Comparison of ENCODE assay signal across 1 cellular context in the genomic region with DNA sequence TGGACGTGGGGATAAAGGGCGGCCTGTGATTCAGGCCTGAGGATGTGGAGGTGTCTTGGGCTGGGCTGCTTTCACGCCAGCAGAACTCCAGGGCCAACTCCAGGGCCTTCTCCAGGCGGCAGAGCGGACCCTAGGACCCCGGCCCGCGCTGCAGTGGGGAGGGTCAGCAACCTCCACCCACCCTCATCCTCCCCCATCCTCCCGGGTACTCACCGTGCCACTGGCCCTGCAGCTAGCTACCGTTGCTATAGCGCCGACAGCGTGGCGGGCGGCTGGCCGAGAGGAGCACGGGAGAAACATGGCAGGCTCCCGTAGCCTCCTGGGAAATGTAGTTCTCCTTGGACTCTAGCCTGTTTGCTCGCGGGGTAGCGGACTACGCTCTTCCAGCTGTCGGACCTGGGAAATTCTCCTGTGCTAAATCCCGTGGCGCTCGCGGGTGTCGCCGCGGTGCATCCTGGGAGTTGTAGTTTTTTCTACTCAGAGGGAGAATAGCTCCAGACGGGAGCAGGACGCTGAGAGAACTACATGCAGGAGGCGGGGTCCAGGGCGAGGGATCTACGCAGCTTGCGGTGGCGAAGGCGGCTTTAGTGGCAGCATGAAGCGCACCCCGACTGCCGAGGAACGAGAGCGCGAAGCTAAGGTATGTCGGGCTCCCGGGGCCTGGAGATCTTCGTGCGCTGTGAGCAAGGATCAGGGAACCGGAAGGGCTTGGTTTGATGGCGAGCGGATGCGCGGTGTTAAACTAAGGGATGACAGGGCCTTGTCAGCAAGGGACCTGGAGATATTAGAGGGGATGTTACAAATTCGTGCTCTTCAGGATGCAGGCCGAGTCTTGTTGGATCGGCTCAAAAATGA.
TF ChIP-seq lines count a peak whose summit lies in the region.

TSS of gene FTO (plus strand) at position 567 of the 855 bp plus-strand sequence.
TSS of gene RPGRIP1L (minus strand) at position 270 of the 855 bp plus-strand sequence. CDS start 3,136 bp downstream, outside the sequence.

TF ChIP-seq in HepG2, 621 proteins besides CTCF, POLR2A, EP300 and RAD21 (continued from another document and continues in another):
- TF ChIP-seq, protein P1, sequence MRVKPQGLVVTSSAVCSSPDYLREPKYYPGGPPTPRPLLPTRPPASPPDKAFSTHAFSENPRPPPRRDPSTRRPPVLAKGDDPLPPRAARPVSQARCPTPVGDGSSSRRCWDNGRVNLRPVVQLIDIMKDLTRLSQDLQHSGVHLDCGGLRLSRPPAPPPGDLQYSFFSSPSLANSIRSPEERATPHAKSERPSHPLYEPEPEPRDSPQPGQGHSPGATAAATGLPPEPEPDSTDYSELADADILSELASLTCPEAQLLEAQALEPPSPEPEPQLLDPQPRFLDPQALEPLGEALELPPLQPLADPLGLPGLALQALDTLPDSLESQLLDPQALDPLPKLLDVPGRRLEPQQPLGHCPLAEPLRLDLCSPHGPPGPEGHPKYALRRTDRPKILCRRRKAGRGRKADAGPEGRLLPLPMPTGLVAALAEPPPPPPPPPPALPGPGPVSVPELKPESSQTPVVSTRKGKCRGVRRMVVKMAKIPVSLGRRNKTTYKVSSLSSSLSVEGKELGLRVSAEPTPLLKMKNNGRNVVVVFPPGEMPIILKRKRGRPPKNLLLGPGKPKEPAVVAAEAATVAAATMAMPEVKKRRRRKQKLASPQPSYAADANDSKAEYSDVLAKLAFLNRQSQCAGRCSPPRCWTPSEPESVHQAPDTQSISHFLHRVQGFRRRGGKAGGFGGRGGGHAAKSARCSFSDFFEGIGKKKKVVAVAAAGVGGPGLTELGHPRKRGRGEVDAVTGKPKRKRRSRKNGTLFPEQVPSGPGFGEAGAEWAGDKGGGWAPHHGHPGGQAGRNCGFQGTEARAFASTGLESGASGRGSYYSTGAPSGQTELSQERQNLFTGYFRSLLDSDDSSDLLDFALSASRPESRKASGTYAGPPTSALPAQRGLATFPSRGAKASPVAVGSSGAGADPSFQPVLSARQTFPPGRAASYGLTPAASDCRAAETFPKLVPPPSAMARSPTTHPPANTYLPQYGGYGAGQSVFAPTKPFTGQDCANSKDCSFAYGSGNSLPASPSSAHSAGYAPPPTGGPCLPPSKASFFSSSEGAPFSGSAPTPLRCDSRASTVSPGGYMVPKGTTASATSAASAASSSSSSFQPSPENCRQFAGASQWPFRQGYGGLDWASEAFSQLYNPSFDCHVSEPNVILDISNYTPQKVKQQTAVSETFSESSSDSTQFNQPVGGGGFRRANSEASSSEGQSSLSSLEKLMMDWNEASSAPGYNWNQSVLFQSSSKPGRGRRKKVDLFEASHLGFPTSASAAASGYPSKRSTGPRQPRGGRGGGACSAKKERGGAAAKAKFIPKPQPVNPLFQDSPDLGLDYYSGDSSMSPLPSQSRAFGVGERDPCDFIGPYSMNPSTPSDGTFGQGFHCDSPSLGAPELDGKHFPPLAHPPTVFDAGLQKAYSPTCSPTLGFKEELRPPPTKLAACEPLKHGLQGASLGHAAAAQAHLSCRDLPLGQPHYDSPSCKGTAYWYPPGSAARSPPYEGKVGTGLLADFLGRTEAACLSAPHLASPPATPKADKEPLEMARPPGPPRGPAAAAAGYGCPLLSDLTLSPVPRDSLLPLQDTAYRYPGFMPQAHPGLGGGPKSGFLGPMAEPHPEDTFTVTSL (CRISPR knock-in tag; IDR thresholded peaks at IDR 0.05; ENCODE audit: borderline replicate concordance), result peak; percentile 65; the same call in 1 of the 2 replicates
- TF ChIP-seq ZNF484 (CRISPR knock-in tag; IDR thresholded peaks at IDR 0.05; ENCODE audit: borderline replicate concordance, low read depth), result no peak
- TF ChIP-seq MAFK (conservative IDR thresholded peaks at IDR 0.05 in 1 of 2, IDR thresholded peaks at IDR 0.05 in 1 of 2; ENCODE audit: low read length in 2 of 2), result peak in 1 of 2 experiments; percentile 7; a peak in 1 of 4 replicates
- TF ChIP-seq GLI4 (CRISPR knock-in tag; IDR thresholded peaks at IDR 0.05; ENCODE audit: borderline replicate concordance), result no peak
- TF ChIP-seq, protein P2, sequence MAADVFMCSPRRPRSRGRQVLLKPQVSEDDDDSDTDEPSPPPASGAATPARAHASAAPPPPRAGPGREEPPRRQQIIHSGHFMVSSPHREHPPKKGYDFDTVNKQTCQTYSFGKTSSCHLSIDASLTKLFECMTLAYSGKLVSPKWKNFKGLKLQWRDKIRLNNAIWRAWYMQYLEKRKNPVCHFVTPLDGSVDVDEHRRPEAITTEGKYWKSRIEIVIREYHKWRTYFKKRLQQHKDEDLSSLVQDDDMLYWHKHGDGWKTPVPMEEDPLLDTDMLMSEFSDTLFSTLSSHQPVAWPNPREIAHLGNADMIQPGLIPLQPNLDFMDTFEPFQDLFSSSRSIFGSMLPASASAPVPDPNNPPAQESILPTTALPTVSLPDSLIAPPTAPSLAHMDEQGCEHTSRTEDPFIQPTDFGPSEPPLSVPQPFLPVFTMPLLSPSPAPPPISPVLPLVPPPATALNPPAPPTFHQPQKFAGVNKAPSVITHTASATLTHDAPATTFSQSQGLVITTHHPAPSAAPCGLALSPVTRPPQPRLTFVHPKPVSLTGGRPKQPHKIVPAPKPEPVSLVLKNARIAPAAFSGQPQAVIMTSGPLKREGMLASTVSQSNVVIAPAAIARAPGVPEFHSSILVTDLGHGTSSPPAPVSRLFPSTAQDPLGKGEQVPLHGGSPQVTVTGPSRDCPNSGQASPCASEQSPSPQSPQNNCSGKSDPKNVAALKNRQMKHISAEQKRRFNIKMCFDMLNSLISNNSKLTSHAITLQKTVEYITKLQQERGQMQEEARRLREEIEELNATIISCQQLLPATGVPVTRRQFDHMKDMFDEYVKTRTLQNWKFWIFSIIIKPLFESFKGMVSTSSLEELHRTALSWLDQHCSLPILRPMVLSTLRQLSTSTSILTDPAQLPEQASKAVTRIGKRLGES (CRISPR knock-in tag; IDR thresholded peaks at IDR 0.05; ENCODE audit: borderline replicate concordance), result no peak
- TF ChIP-seq CENPBD1 (CRISPR knock-in tag; IDR thresholded peaks at IDR 0.05; ENCODE audit: borderline replicate concordance, low read depth), result no peak
- peak; percentile 87 for TF ChIP-seq DR1 (CRISPR knock-in tag; IDR thresholded peaks at IDR 0.05)
- no peak; the same call in 1 of the 2 replicates for TF ChIP-seq TP53 (CRISPR knock-in tag; conservative IDR thresholded peaks at IDR 0.05)
- no peak; the same call in 1 of the 2 replicates for TF ChIP-seq ZNF431 (CRISPR knock-in tag; IDR thresholded peaks at IDR 0.05; ENCODE audit: borderline replicate concordance, low read depth)
- no peak for TF ChIP-seq ARNT (IDR thresholded peaks at IDR 0.05)
- no peak for TF ChIP-seq ZNF235 (CRISPR knock-in tag; IDR thresholded peaks at IDR 0.05; ENCODE audit: borderline replicate concordance)
- TF ChIP-seq, protein P3, sequence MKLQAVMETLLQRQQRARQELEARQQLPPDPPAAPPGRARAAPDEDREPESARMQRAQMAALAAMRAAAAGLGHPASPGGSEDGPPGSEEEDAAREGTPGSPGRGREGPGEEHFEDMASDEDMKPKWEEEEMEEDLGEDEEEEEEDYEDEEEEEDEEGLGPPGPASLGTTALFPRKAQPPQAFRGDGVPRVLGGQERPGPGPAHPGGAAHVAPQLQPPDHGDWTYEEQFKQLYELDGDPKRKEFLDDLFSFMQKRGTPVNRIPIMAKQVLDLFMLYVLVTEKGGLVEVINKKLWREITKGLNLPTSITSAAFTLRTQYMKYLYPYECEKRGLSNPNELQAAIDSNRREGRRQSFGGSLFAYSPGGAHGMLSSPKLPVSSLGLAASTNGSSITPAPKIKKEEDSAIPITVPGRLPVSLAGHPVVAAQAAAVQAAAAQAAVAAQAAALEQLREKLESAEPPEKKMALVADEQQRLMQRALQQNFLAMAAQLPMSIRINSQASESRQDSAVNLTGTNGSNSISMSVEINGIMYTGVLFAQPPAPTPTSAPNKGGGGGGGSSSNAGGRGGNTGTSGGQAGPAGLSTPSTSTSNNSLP (IDR thresholded peaks at IDR 0.05; ENCODE audit: low read depth, low read length), result peak; percentile 25; the same call in 1 of the 2 replicates
- no peak for TF ChIP-seq ZNF20 (CRISPR knock-in tag; IDR thresholded peaks at IDR 0.05)
- peak in 1 of 2 experiments; percentile 66; a peak in 1 of 4 replicates for TF ChIP-seq KLF16 (CRISPR knock-in tag; IDR thresholded peaks at IDR 0.05)
- peak; percentile 99 for TF ChIP-seq CREM (IDR thresholded peaks at IDR 0.05)
- no peak; the same call in none of the 2 replicates for TF ChIP-seq CREM (CRISPR knock-in tag; IDR thresholded peaks at IDR 0.05)
- no peak for TF ChIP-seq ZNF570 (CRISPR knock-in tag; IDR thresholded peaks at IDR 0.05; ENCODE audit: borderline replicate concordance)
- peak; percentile 76 for TF ChIP-seq SMAD3 (CRISPR knock-in tag; IDR thresholded peaks at IDR 0.05)
- TF ChIP-seq ZFP37 (CRISPR knock-in tag; IDR thresholded peaks at IDR 0.05; ENCODE audit: borderline replicate concordance), result no peak
- TF ChIP-seq, protein P4, sequence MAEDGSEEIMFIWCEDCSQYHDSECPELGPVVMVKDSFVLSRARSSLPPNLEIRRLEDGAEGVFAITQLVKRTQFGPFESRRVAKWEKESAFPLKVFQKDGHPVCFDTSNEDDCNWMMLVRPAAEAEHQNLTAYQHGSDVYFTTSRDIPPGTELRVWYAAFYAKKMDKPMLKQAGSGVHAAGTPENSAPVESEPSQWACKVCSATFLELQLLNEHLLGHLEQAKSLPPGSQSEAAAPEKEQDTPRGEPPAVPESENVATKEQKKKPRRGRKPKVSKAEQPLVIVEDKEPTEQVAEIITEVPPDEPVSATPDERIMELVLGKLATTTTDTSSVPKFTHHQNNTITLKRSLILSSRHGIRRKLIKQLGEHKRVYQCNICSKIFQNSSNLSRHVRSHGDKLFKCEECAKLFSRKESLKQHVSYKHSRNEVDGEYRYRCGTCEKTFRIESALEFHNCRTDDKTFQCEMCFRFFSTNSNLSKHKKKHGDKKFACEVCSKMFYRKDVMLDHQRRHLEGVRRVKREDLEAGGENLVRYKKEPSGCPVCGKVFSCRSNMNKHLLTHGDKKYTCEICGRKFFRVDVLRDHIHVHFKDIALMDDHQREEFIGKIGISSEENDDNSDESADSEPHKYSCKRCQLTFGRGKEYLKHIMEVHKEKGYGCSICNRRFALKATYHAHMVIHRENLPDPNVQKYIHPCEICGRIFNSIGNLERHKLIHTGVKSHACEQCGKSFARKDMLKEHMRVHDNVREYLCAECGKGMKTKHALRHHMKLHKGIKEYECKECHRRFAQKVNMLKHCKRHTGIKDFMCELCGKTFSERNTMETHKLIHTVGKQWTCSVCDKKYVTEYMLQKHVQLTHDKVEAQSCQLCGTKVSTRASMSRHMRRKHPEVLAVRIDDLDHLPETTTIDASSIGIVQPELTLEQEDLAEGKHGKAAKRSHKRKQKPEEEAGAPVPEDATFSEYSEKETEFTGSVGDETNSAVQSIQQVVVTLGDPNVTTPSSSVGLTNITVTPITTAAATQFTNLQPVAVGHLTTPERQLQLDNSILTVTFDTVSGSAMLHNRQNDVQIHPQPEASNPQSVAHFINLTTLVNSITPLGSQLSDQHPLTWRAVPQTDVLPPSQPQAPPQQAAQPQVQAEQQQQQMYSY (CRISPR knock-in tag; IDR thresholded peaks at IDR 0.05), result 0 out of 2 replicates have a peak, but pooled peaks have one; percentile 14
- TF ChIP-seq ZBTB21 (CRISPR knock-in tag; IDR thresholded peaks at IDR 0.05), result no peak
- no peak for TF ChIP-seq PHB2 (IDR thresholded peaks at IDR 0.05; ENCODE audit: partially characterized antibody)
- TF ChIP-seq ZBTB10 (CRISPR knock-in tag; IDR thresholded peaks at IDR 0.05; ENCODE audit: borderline replicate concordance), result peak; percentile 55; the same call in 1 of the 2 replicates
- TF ChIP-seq, protein P5, sequence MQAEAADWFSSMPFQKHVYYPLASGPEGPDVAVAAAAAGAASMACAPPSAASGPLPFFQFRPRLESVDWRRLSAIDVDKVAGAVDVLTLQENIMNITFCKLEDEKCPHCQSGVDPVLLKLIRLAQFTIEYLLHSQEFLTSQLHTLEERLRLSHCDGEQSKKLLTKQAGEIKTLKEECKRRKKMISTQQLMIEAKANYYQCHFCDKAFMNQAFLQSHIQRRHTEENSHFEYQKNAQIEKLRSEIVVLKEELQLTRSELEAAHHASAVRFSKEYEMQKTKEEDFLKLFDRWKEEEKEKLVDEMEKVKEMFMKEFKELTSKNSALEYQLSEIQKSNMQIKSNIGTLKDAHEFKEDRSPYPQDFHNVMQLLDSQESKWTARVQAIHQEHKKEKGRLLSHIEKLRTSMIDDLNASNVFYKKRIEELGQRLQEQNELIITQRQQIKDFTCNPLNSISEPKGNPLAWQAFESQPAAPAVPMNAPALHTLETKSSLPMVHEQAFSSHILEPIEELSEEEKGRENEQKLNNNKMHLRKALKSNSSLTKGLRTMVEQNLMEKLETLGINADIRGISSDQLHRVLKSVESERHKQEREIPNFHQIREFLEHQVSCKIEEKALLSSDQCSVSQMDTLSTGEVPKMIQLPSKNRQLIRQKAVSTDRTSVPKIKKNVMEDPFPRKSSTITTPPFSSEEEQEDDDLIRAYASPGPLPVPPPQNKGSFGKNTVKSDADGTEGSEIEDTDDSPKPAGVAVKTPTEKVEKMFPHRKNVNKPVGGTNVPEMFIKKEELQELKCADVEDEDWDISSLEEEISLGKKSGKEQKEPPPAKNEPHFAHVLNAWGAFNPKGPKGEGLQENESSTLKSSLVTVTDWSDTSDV (CRISPR knock-in tag; IDR thresholded peaks at IDR 0.05), result no peak
- TF ChIP-seq NRL (CRISPR knock-in tag; IDR thresholded peaks at IDR 0.05; ENCODE audit: borderline replicate concordance), result no peak
- TF ChIP-seq STAG1 (CRISPR knock-in tag; IDR thresholded peaks at IDR 0.05), result no peak
- peak; percentile 81; the same call in 1 of the 2 replicates for TF ChIP-seq ETS1 (CRISPR knock-in tag; IDR thresholded peaks at IDR 0.05)
- no peak; the same call in 1 of the 2 replicates for TF ChIP-seq MIXL1 (CRISPR knock-in tag; IDR thresholded peaks at IDR 0.05)
